ENCODE assay signal across 1 cellular context in genomic region chr9:100426532-100427365, GRCh38.
A peak's percentile ranks its signal among the peaks of the same experiment; 100 is the strongest.
TF ChIP-seq lines count a peak whose summit lies in the region.

MSANTD3 (plus strand) TSS chr9:100427143; CDS start chr9:100441939, 14,796 bp downstream.

TF ChIP-seq in GM12878, 131 proteins besides CTCF, POLR2A, EP300 and RAD21 (continued from another document and continues in another):
- TF ChIP-seq ZNF592 (IDR thresholded peaks at IDR 0.05) (no peak), KLF5 (IDR thresholded peaks at IDR 0.05; ENCODE audit: partially characterized antibody) (no peak), CBFB (IDR thresholded peaks at IDR 0.05; ENCODE audit: low read depth) (no peak), SRF (IDR thresholded peaks at IDR 0.05; ENCODE audit: low read depth in 2 of 2, low read length in 2 of 2) (no peak), RCOR1 (conservative IDR thresholded peaks at IDR 0.05; ENCODE audit: low read depth, low read length) (no peak), CBX5 (IDR thresholded peaks at IDR 0.05; ENCODE audit: low read depth) (no peak), NR2C1 (IDR thresholded peaks at IDR 0.05) (no peak), NR2C2 (IDR thresholded peaks at IDR 0.05; ENCODE audit: borderline replicate concordance, control insufficient read depth, insufficient read length, low read depth) (no peak), MAX (IDR thresholded peaks at IDR 0.05; ENCODE audit: low read depth, low read length) (no peak), IRF3 (IDR thresholded peaks at IDR 0.05) (no peak), PAX5 (IDR thresholded peaks at IDR 0.05; ENCODE audit: borderline replicate concordance, low read depth, low read length) (no peak), CHD2 (IDR thresholded peaks at IDR 0.05; ENCODE audit: borderline replicate concordance, low read depth, low read length) (no peak), CUX1 (IDR thresholded peaks at IDR 0.05; ENCODE audit: insufficient replicate concordance, low read depth, low read length) (no peak), ATF2 (IDR thresholded peaks at IDR 0.05; ENCODE audit: low read length) (no peak), USF1 (IDR thresholded peaks at IDR 0.05; ENCODE audit: borderline replicate concordance, extremely low read length, insufficient read depth, low read depth, low read length) (no peak), MEF2B (IDR thresholded peaks at IDR 0.05; ENCODE audit: partially characterized antibody, poor library complexity, severe bottlenecking) (peak; percentile 17), ESRRA (IDR thresholded peaks at IDR 0.05; ENCODE audit: low read length) (no peak), TBL1XR1 (IDR thresholded peaks at IDR 0.05; ENCODE audit: low read depth, low read length) (no peak), CREM (IDR thresholded peaks at IDR 0.05; ENCODE audit: low read depth) (no peak), SMARCA5 (IDR thresholded peaks at IDR 0.05) (0 out of 2 replicates have a peak, but pooled peaks have one; percentile 31), ASH2L (IDR thresholded peaks at IDR 0.05; ENCODE audit: borderline replicate concordance, low read depth) (no peak), BHLHE40 (IDR thresholded peaks at IDR 0.05; ENCODE audit: borderline replicate concordance in 1 of 2, low read depth in 2 of 2, low read length in 1 of 2) (no peak; a peak in 1 of 4 replicates), TCF12 (IDR thresholded peaks at IDR 0.05; ENCODE audit: low read depth, low read length) (no peak), EGR1 (IDR thresholded peaks at IDR 0.05; ENCODE audit: borderline replicate concordance in 1 of 2, low read depth in 2 of 2, low read length in 2 of 2) (no peak; a peak in 1 of 3 replicates), ATF7 (IDR thresholded peaks at IDR 0.05; ENCODE audit: low read depth) (no peak), NRF1 (conservative IDR thresholded peaks at IDR 0.05; ENCODE audit: low read depth, low read length) (no peak), CHD4 (IDR thresholded peaks at IDR 0.05) (no peak), CEBPZ (IDR thresholded peaks at IDR 0.05; ENCODE audit: low read depth, low read length) (no peak), MYC (IDR thresholded peaks at IDR 0.05; ENCODE audit: insufficient read depth, insufficient read length, insufficient replicate concordance, low read length, severe bottlenecking) (no peak), KDM1A (IDR thresholded peaks at IDR 0.05; ENCODE audit: borderline replicate concordance) (no peak), IKZF1 (conservative IDR thresholded peaks at IDR 0.05) (peak; percentile 37; the same call in 1 of the 2 replicates), E2F8 (IDR thresholded peaks at IDR 0.05; ENCODE audit: low read depth, partially characterized antibody) (no peak), GATAD2B (conservative IDR thresholded peaks at IDR 0.05; ENCODE audit: low read depth) (0 out of 2 replicates have a peak, but pooled peaks have one; percentile 18), FOXM1 (IDR thresholded peaks at IDR 0.05; ENCODE audit: low read depth, low read length) (no peak), CEBPB (IDR thresholded peaks at IDR 0.05; ENCODE audit: borderline replicate concordance in 1 of 2, low read depth in 2 of 2, low read length in 2 of 2) (no peak), SREBF2 (IDR thresholded peaks at IDR 0.05; ENCODE audit: low read length) (no peak), SUZ12 (IDR thresholded peaks at IDR 0.05; ENCODE audit: unreplicated experiment) (no peak), HDAC6 (IDR thresholded peaks at IDR 0.05; ENCODE audit: unreplicated experiment) (no peak), SP1 (IDR thresholded peaks at IDR 0.05; ENCODE audit: low read depth, low read length) (no peak), SMC3 (IDR thresholded peaks at IDR 0.05; ENCODE audit: borderline replicate concordance, low read length) (no peak), HSF1 (IDR thresholded peaks at IDR 0.05; ENCODE audit: low read depth, low read length) (no peak), ZNF622 (IDR thresholded peaks at IDR 0.05) (no peak)
